ENCODE assay signal across 25 cellular contexts in the genomic region with DNA sequence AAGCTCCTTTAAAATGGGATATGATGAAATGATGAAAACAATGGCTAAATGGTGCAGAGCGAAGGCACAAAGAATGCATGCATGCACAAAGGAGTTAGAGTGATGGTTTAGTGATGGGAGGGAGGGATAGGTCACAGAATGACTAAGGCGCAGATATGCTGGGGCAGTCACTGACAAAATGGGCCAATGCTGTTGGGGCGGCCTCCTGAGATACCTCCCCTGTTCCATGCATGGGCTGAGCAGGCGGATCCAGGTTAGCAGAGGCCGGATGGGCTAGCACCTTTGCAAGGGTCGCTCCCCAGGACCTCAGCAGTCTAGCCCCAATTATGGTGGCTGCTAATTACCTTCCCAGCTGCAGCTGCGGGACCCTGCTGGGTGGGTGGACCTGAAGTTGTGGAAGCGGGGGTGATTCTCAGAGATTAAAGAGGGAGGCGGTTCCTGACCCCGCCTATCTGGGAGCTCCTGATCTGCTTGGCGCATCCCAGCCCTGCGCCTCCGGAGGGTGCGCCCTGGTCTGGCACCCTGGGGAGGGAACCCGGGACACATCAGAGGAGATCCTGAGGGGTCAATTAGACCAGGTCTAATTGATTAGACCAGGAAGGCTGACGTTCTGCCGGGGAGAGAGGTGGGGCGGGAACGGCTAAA.
"Had no signal": no experiment of that assay in that cellular context is flagged by ENCODE, and none has a peak within 500 bp of the region (broad histone marks: within the 10 kb centered on the region; RNA-seq: fewer than 3 reads in every experiment).

No MANE protein-coding gene starts in this region.

- H3K36me3 Mint-ChIP-seq: type B pancreatic cell had no signal

- H3K4me1 ChIP-seq: left ventricle myocardium inferior, uterus had no signal

- H3K9me3 Mint-ChIP-seq: central memory CD8-positive, alpha-beta T cell; dendritic cell treated with granulocyte-macrophage colony-stimulating factor and Interleukin-4, amounts not matched to agents 40 ng/mL and 50 ng/mL, for 4 days; nephron; stimulated activated naive CD8-positive, alpha-beta T cell treated with anti-CD3 and anti-CD28 coated beads, Interleukin-15, Interleukin-2, amounts not matched to agents 100 ng/mL and 50 ng/mL, for 24 hours; type B pancreatic cell had no signal

- DNase-seq: activated CD4-positive, alpha-beta T cell treated with anti-CD3 and anti-CD28 coated beads for 48 hours; activated CD4-positive, alpha-beta T cell treated with anti-CD3 and anti-CD28 coated beads, Interleukin-2, amount 50 U/mL, for 48 hours; activated CD8-positive, alpha-beta memory T cell treated with anti-CD3 and anti-CD28 coated beads for 24 hours; activated effector memory CD4-positive, alpha-beta T cell treated with Interleukin-2 at 50 U/mL for 16 hours; activated naive CD4-positive, alpha-beta T cell treated with Interleukin-2 at 50 U/mL for 16 hours; anterior cingulate cortex; effector CD8-positive, alpha-beta T cell; left ventricle myocardium inferior; ovary; retina; stimulated activated CD4-positive, alpha-beta T cell treated with anti-CD3 and anti-CD28 coated beads, Interleukin-12 subunit alpha, Interleukin-12 subunit beta, amount 100 ng/mL, for 4 hours; stimulated activated CD4-positive, alpha-beta T cell treated with anti-CD3 and anti-CD28 coated beads, Interleukin-4, amount 100 ng/mL, for 1 hour; uterus had no signal

- ATAC-seq: sciatic nerve had no signal

- H3K27ac Mint-ChIP-seq: activated naive CD8-positive, alpha-beta T cell; dendritic cell treated with granulocyte-macrophage colony-stimulating factor and Interleukin-4, amounts not matched to agents 40 ng/mL and 50 ng/mL, for 4 days; stimulated activated naive CD8-positive, alpha-beta T cell treated with anti-CD3 and anti-CD28 coated beads, Interleukin-15, Interleukin-2, amounts not matched to agents 100 ng/mL and 50 ng/mL, for 24 hours; type B pancreatic cell had no signal

- H3K4me3 Mint-ChIP-seq: activated naive CD8-positive, alpha-beta T cell; central memory CD8-positive, alpha-beta T cell; dendritic cell treated with granulocyte-macrophage colony-stimulating factor and Interleukin-4, amounts not matched to agents 40 ng/mL and 50 ng/mL, for 4 days; nephron; stimulated activated naive CD8-positive, alpha-beta T cell treated with anti-CD3 and anti-CD28 coated beads, Interleukin-15, Interleukin-2, amounts not matched to agents 100 ng/mL and 50 ng/mL, for 24 hours; type B pancreatic cell had no signal

- H3K9me3 ChIP-seq: left ventricle myocardium inferior, neutrophil, ovary, prostate gland, thoracic aorta, uterus had no signal

- H3K4me3 ChIP-seq: left ventricle myocardium inferior, lung, ovary, prostate gland, skin epidermis, thoracic aorta, uterus had no signal

- H3K27me3 ChIP-seq: neutrophil, ovary, uterus had no signal

- H3K4me1 Mint-ChIP-seq: central memory CD8-positive, alpha-beta T cell had no signal

- H3K36me3 ChIP-seq: left ventricle myocardium inferior, neutrophil, ovary, prostate gland, thoracic aorta, uterus had no signal

- H3K27ac ChIP-seq: left ventricle myocardium inferior, neutrophil, ovary, prostate gland, skin epidermis, thoracic aorta, uterus had no signal
